In the genomic region with DNA sequence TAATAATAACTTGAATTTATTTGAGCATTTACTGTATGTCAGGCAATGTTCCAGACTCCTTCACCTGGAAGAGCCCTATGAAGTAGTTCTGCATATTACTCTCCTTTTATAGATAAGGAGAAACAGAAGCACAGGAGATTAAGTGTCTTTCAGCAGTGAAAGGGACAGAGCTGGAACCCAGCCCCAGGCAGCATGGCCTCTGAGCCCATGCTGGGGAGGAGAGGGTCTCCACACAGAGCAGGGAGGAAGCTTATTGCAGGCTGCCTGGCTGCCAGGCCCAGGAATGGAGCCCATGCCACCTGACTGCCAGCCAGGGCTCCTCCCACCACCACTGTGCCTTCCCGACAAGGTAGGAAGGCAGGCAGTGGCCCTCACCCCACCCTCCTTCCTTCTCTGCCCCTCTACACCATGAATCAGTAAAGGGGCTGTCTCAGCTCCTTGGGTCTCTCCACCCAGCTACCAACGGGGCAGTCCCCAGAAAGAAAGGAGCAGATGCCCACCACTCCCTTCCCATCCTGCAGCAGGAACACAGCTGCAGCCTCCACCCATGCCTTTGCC, we compare ENCODE assay signal across 19 cellular contexts. TPM values are rescaled to one million over a fixed set of nuclear protein-coding genes. Genes with fewer than 3 reads are reported as not detected.
DNase-seq lines count a peak whose midpoint lies in the region; ATAC-seq, FAIRE-seq and TF ChIP-seq lines count a peak whose summit lies in the region.
"Had no signal": no experiment of that assay in that cellular context is flagged by ENCODE, and none has a peak within 500 bp of the region (broad histone marks: within the 10 kb centered on the region; RNA-seq: fewer than 3 reads in every experiment).

No MANE protein-coding gene starts in this region.

- no peak for DNase-seq in NT2/D1 (ENCODE audit: low read depth, low spot score)
- peak; percentile 23 for DNase-seq in left ventricle myocardium superior
- no peak for DNase-seq in pancreas
- no peak for DNase-seq in mammary epithelial cell
- no peak for DNase-seq in esophagus muscularis mucosa (ENCODE audit: extremely low spot score)
- DNase-seq in stimulated activated naive CD4-positive, alpha-beta T cell (lab: John Stamatoyannopoulos, UW), result no peak
- DNase-seq: activated effector memory CD4-positive, alpha-beta T cell treated with Interleukin-2 at 50 U/mL for 16 hours; DMS79; foreskin fibroblast; GOT3; NCI-H2171 treated with DMSO at 0.1 percent for 48 hours; NCI-H774; nephron progenitor cell; SK-N-SH; stimulated activated naive CD4-positive, alpha-beta T cell treated with Interleukin-2 at 50 U/mL for 16 hours had no signal

- TF ChIP-seq CTCF in pancreas (IDR thresholded peaks at IDR 0.05) (no peak), mammary epithelial cell (conservative IDR thresholded peaks at IDR 0.05 in 1 of 2, IDR thresholded peaks at IDR 0.05 in 1 of 2; ENCODE audit: extremely low read depth in 1 of 2, insufficient read depth in 1 of 2, low read depth in 1 of 2, low read length in 2 of 2) (no peak), esophagus muscularis mucosa (IDR thresholded peaks at IDR 0.05) (no peak)

- no peak for TF ChIP-seq EP300 in esophagus muscularis mucosa (IDR thresholded peaks at IDR 0.05)

- H3K27ac ChIP-seq in BLaER1 (peak overlapping the region; percentile 49; the same call in 1 of the 2 replicates), pancreas (no peak overlapping the region), mammary epithelial cell (ENCODE audit: insufficient read depth, low read depth, low read length) (no peak overlapping the region), esophagus muscularis mucosa (replicated peaks in 1 of 4) (no peak overlapping the region)

- H4K20me1 ChIP-seq in BLaER1 (peaks cover 55% of the 10 kb centered on the region), mammary epithelial cell (ENCODE audit: insufficient read depth, low read length) (no peaks in the 10 kb centered on the region)

- H3K27me3 ChIP-seq in BLaER1 (no peaks in the 10 kb centered on the region), NT2/D1 (ENCODE audit: insufficient read depth, insufficient read length) (no peaks in the 10 kb centered on the region), pancreas (no peaks in the 10 kb centered on the region), mammary epithelial cell (ENCODE audit: insufficient read depth, low read length) (no peaks in the 10 kb centered on the region), esophagus muscularis mucosa (no peaks in the 10 kb centered on the region)

- H3K9ac ChIP-seq in BLaER1, result no peak overlapping the region; the same call in 1 of the 2 replicates
- peak overlapping the region; percentile 10 for H3K9ac ChIP-seq in NT2/D1 (ENCODE audit: insufficient read length, low read depth)
- no peak overlapping the region for H3K9ac ChIP-seq in mammary epithelial cell (ENCODE audit: insufficient read depth, low read length)
- H3K9ac ChIP-seq: SK-N-SH had no signal

- in situ Hi-C loops in mammary epithelial cell (cut with MboI; ENCODE audit: low sequenced_read_pairs in 2 of 2), result loop anchor here in 1 of 2 donors (10.0 to 25.0 kb wide), 2 partner anchors 81 to 331 kb away; a partner anchor contains a TSS

- H3K4me2 ChIP-seq in BLaER1 (no peak overlapping the region; the same call in 1 of the 2 replicates), mammary epithelial cell (ENCODE audit: insufficient read depth, low read depth, low read length) (no peak overlapping the region)
- H3K4me2 ChIP-seq: SK-N-SH had no signal

- no TSS peak for BruUV-seq in mammary epithelial cell (replicated peaks; lab: Mats Ljungman, UMichigan)

- peak; percentile 63 for ATAC-seq in left ventricle myocardium superior
- ATAC-seq in pancreas, result peak in 3 of 4 donors; percentile 52 to 78 (median 57)
- ATAC-seq in GM21390 (IDR thresholded peaks at IDR 0.05; ENCODE audit: unreplicated experiment), result no peak

- no peaks in the 10 kb centered on the region for H3K79me2 ChIP-seq in mammary epithelial cell (ENCODE audit: insufficient read depth, low read length)

- FAIRE-seq in pancreas (lab: Jason Lieb, UNC), result no peak

- CTCF ChIA-PET in mammary epithelial cell (lab: Charles Lee; ENCODE audit: low non-redundant PET), result no interaction called here

- no peak for TF ChIP-seq POLR2A in esophagus muscularis mucosa (IDR thresholded peaks at IDR 0.05; ENCODE audit: low read depth)

- H3K36me3 ChIP-seq in BLaER1, result peaks cover 64% of the 10 kb centered on the region
- H3K36me3 ChIP-seq in NT2/D1 (ENCODE audit: insufficient read depth, insufficient read length, low read length), result no peaks in the 10 kb centered on the region
- H3K36me3 ChIP-seq in pancreas, result no peaks in the 10 kb centered on the region
- no peaks in the 10 kb centered on the region for H3K36me3 ChIP-seq in mammary epithelial cell (ENCODE audit: insufficient read depth, low read length)
- peaks cover 15 to 41% (median 29%) of the 10 kb centered on the region in 4 donors for H3K36me3 ChIP-seq in esophagus muscularis mucosa

- H3K4me1 ChIP-seq in BLaER1 (peaks cover 43% of the 10 kb centered on the region), NT2/D1 (ENCODE audit: insufficient read depth, insufficient read length) (peaks cover 12% of the 10 kb centered on the region), pancreas (peaks cover 0 to 4% (median 0%) of the 10 kb centered on the region in 3 donors), mammary epithelial cell (ENCODE audit: insufficient read depth, low read length) (peaks cover 21% of the 10 kb centered on the region), esophagus muscularis mucosa (peaks cover 26 to 56% (median 33%) of the 10 kb centered on the region in 4 donors)

- intact Hi-C loops in left ventricle myocardium superior (cut with micrococcal nuclease) (no loop called here), pancreas (cut with DNase I) (no loop called here), mammary epithelial cell (cut with micrococcal nuclease) (no loop called here), esophagus muscularis mucosa (cut with DNase I) (no loop called here)

- H3K4me3 ChIP-seq in BLaER1 (no peak overlapping the region), NT2/D1 (ENCODE audit: insufficient read length, low read depth) (no peak overlapping the region), pancreas (no peak overlapping the region), mammary epithelial cell (replicated peaks in 1 of 3; ENCODE audit: insufficient read depth in 1 of 3, low read depth in 2 of 3, low read length in 3 of 3) (no peak overlapping the region), esophagus muscularis mucosa (no peak overlapping the region)
- H3K4me3 ChIP-seq: lung had no signal

- dilution Hi-C loops in mammary epithelial cell (cut with HindIII; ENCODE audit: low sequenced_read_pairs), result loop anchor here (5.0 kb wide), 2 partner anchors 84 to 344 kb away; a partner anchor contains a TSS

- H3K9me3 ChIP-seq in BLaER1 (no peaks in the 10 kb centered on the region), NT2/D1 (ENCODE audit: insufficient read depth, low read length) (no peaks in the 10 kb centered on the region), pancreas (no peaks in the 10 kb centered on the region), mammary epithelial cell (replicated peaks; ENCODE audit: insufficient read depth, low read length) (no peaks in the 10 kb centered on the region), esophagus muscularis mucosa (no peaks in the 10 kb centered on the region)
- H3K9me3 ChIP-seq: SK-N-SH had no signal

- no peak overlapping the region for H2AFZ ChIP-seq in mammary epithelial cell (ENCODE audit: low read depth, low read length)

- WGBS in pancreas, 2 donors, result 35 to 36% methylated on average over 2 of the region's 2 CpGs
- WGBS in mammary epithelial cell (ENCODE audit: low coverage, missing lambda C conversion rate), result no CpG with 5 or more reads among the region's 2 CpGs
- WGBS in esophagus muscularis mucosa, result 61% methylated on average over 2 of the region's 2 CpGs

RNA-seq across cellular contexts. Expression of a gene that starts 42.0 kb away (rescaled TPM):
- total RNA-seq in left ventricle myocardium superior, result 50.9 TPM
- 10 to 100 TPM in 3 of 6 donors, 1 to 10 TPM in 3; 6.5 to 16.2 (median 10.1) TPM for total RNA-seq in pancreas
- polyA plus RNA-seq in pancreas, result 10 to 100 TPM; 27.4 to 49.4 TPM
- total RNA-seq in mammary epithelial cell, result 10 to 100 TPM; 25.9 to 29.0 TPM
- polyA plus RNA-seq in mammary epithelial cell, result 10.9 TPM
- polyA minus RNA-seq in mammary epithelial cell, result 10.8 TPM
- total RNA-seq in esophagus muscularis mucosa, result 10 to 100 TPM; 24.2 to 46.7 (median 33.1) TPM

RNA-seq across cellular contexts. Expression of a gene that starts 53.8 kb away (rescaled TPM):
- not detected for total RNA-seq in left ventricle myocardium superior
- total RNA-seq in pancreas, result 10 to 100 TPM in 1 of 6 donors, 1 to 10 TPM in 5; 1.0 to 24.4 (median 3.2) TPM
- 10 to 100 TPM in 1 of 2 donors, 1 to 10 TPM in 1; 1.5 to 33.6 TPM for polyA plus RNA-seq in pancreas
- not detected for total RNA-seq in mammary epithelial cell
- not detected for polyA plus RNA-seq in mammary epithelial cell
- not detected for polyA minus RNA-seq in mammary epithelial cell
- 1 to 10 TPM in 1 of 4 donors, under 1 TPM in 2, not detected in 1; 0.83 to 1.1 (median 0.92) TPM for total RNA-seq in esophagus muscularis mucosa
- total RNA-seq: urinary bladder had no signal
- polyA plus RNA-seq: SK-N-SH, urinary bladder had no signal

RNA-seq across cellular contexts. Expression of a gene that starts 55.1 kb away (rescaled TPM):
- 1.3 TPM for total RNA-seq in left ventricle myocardium superior
- 1 to 10 TPM in 5 of 6 donors, under 1 TPM in 1; 0.46 to 7.4 (median 1.8) TPM for total RNA-seq in pancreas
- 1 to 10 TPM; 2.0 to 5.6 TPM for polyA plus RNA-seq in pancreas
- total RNA-seq in mammary epithelial cell, result 100 to 1,000 TPM; 137 to 163 TPM
- 121 TPM for polyA plus RNA-seq in mammary epithelial cell
- 32.9 TPM for polyA minus RNA-seq in mammary epithelial cell
- 1 to 10 TPM in 3 of 4 donors, under 1 TPM in 1; 0.83 to 4.6 (median 3.5) TPM for total RNA-seq in esophagus muscularis mucosa

Comparison
In these comparisons a context has a peak if more than half of its experiments do, and no peak if none do; other contexts are left out.
1. RNA of a gene that starts 55.1 kb away (total RNA-seq): 137 to 163 TPM in mammary epithelial cell; 0.83 to 4.6 TPM in esophagus muscularis mucosa, 0.46 to 7.4 TPM in pancreas and 1.3 TPM in left ventricle myocardium superior (single experiment); every median in the first group is over 10 times any median in the second.